In the genomic region with DNA sequence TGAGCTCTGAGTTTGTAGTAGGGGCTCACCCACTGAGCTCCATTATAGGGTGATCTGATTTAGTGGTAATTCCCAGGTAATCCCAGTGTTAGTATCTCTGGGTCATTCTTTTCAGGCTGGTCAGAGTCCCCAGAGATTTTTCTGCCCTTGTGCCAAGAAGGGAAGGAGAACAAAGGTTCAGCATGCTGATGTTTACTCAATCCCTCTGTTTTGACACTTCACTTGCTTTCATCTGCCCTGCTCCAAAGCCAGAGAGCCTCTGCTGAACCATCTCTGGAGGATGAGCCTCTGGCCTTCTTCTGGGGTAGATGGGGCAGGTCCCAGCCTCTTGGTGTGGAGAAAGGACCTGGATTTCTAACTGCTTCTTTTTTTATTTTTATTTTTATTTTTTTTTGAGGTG, we compare ENCODE assay signal across 1 cellular context.
TF ChIP-seq lines count a peak whose summit lies in the region.

No MANE protein-coding gene starts in this region.

TF ChIP-seq in HepG2, 621 proteins besides CTCF, POLR2A, EP300 and RAD21 (continued from another document and continues in another):
- no peak for TF ChIP-seq ZNF800 (CRISPR knock-in tag; IDR thresholded peaks at IDR 0.05)
- TF ChIP-seq ZNF446 (CRISPR knock-in tag; IDR thresholded peaks at IDR 0.05), result no peak
- TF ChIP-seq ZNF724P (CRISPR knock-in tag; IDR thresholded peaks at IDR 0.05; ENCODE audit: borderline replicate concordance), result 0 out of 2 replicates have a peak, but pooled peaks have one; percentile 56
- TF ChIP-seq REST (IDR thresholded peaks at IDR 0.05; ENCODE audit: borderline replicate concordance in 1 of 2, low read depth in 1 of 2, low read length in 2 of 2), result no peak
- TF ChIP-seq NFYB (CRISPR knock-in tag; IDR thresholded peaks at IDR 0.05), result no peak
- no peak; the same call in 2 of the 3 replicates for TF ChIP-seq MXI1 (IDR thresholded peaks at IDR 0.05; ENCODE audit: borderline replicate concordance, low read depth, low read length)
- TF ChIP-seq SP5 (CRISPR knock-in tag; IDR thresholded peaks at IDR 0.05; ENCODE audit: borderline replicate concordance, low read depth), result peak; percentile 84
- no peak for TF ChIP-seq RBFOX2 (IDR thresholded peaks at IDR 0.05; ENCODE audit: low read depth, low read length)
- no peak for TF ChIP-seq ZNF451 (CRISPR knock-in tag; IDR thresholded peaks at IDR 0.05)
- TF ChIP-seq SAP130 (CRISPR knock-in tag; IDR thresholded peaks at IDR 0.05; ENCODE audit: low read depth), result peak; percentile 84
- TF ChIP-seq HMGXB3 (CRISPR knock-in tag; IDR thresholded peaks at IDR 0.05; ENCODE audit: borderline replicate concordance), result 0 out of 2 replicates have a peak, but pooled peaks have one; percentile 20
- TF ChIP-seq FOXM1 (CRISPR knock-in tag; IDR thresholded peaks at IDR 0.05), result no peak
- TF ChIP-seq ZBTB43 (CRISPR knock-in tag; conservative IDR thresholded peaks at IDR 0.05), result 0 out of 2 replicates have a peak, but pooled peaks have one; percentile 30
- TF ChIP-seq DMAP1 (CRISPR knock-in tag; IDR thresholded peaks at IDR 0.05), result peak; percentile 57; the same call in 1 of the 2 replicates
- no peak for TF ChIP-seq SIN3B (IDR thresholded peaks at IDR 0.05; ENCODE audit: low read length)
- TF ChIP-seq CREM (IDR thresholded peaks at IDR 0.05), result peak; percentile 63; the same call in 1 of the 2 replicates
- no peak for TF ChIP-seq CREM (CRISPR knock-in tag; IDR thresholded peaks at IDR 0.05)
- TF ChIP-seq ZNF12 (CRISPR knock-in tag; IDR thresholded peaks at IDR 0.05), result peak; percentile 28; the same call in 1 of the 2 replicates
- no peak for TF ChIP-seq HBP1 (CRISPR knock-in tag; IDR thresholded peaks at IDR 0.05; ENCODE audit: low read depth)
- TF ChIP-seq HDAC1 (CRISPR knock-in tag; IDR thresholded peaks at IDR 0.05), result peak; percentile 76; the same call in 1 of the 2 replicates
- no peak for TF ChIP-seq YEATS4 (CRISPR knock-in tag; IDR thresholded peaks at IDR 0.05; ENCODE audit: borderline replicate concordance)
- TF ChIP-seq ZNF329 (CRISPR knock-in tag; IDR thresholded peaks at IDR 0.05; ENCODE audit: low read depth), result no peak
- 0 out of 2 replicates have a peak, but pooled peaks have one; percentile 32 for TF ChIP-seq ERF (CRISPR knock-in tag; IDR thresholded peaks at IDR 0.05)
- TF ChIP-seq, protein P1, sequence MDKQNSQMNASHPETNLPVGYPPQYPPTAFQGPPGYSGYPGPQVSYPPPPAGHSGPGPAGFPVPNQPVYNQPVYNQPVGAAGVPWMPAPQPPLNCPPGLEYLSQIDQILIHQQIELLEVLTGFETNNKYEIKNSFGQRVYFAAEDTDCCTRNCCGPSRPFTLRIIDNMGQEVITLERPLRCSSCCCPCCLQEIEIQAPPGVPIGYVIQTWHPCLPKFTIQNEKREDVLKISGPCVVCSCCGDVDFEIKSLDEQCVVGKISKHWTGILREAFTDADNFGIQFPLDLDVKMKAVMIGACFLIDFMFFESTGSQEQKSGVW (CRISPR knock-in tag; IDR thresholded peaks at IDR 0.05; ENCODE audit: borderline replicate concordance), result no peak
- no peak for TF ChIP-seq IKZF4 (CRISPR knock-in tag; IDR thresholded peaks at IDR 0.05; ENCODE audit: borderline replicate concordance, low read depth, not compliant biosample characterization)
- no peak for TF ChIP-seq KDM2A (CRISPR knock-in tag; IDR thresholded peaks at IDR 0.05; ENCODE audit: borderline replicate concordance, low read depth)
- TF ChIP-seq ASH2L (IDR thresholded peaks at IDR 0.05; ENCODE audit: insufficient read length, low read depth, low read length), result peak; percentile 39
- no peak for TF ChIP-seq ZNF691 (CRISPR knock-in tag; IDR thresholded peaks at IDR 0.05; ENCODE audit: borderline replicate concordance, low read depth)
- TF ChIP-seq SSRP1 (CRISPR knock-in tag; IDR thresholded peaks at IDR 0.05), result no peak
- TF ChIP-seq ZNF354B (CRISPR knock-in tag; IDR thresholded peaks at IDR 0.05), result no peak
- no peak for TF ChIP-seq PRMT3 (CRISPR knock-in tag; IDR thresholded peaks at IDR 0.05; ENCODE audit: borderline replicate concordance, low read depth)
- 0 out of 2 replicates have a peak, but pooled peaks have one; percentile 48 for TF ChIP-seq ZNF333 (CRISPR knock-in tag; IDR thresholded peaks at IDR 0.05; ENCODE audit: borderline replicate concordance)
- TF ChIP-seq, protein P2, sequence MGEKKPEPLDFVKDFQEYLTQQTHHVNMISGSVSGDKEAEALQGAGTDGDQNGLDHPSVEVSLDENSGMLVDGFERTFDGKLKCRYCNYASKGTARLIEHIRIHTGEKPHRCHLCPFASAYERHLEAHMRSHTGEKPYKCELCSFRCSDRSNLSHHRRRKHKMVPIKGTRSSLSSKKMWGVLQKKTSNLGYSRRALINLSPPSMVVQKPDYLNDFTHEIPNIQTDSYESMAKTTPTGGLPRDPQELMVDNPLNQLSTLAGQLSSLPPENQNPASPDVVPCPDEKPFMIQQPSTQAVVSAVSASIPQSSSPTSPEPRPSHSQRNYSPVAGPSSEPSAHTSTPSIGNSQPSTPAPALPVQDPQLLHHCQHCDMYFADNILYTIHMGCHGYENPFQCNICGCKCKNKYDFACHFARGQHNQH (CRISPR knock-in tag; IDR thresholded peaks at IDR 0.05), result no peak; the same call in 1 of the 2 replicates
- no peak for TF ChIP-seq ZNF136 (CRISPR knock-in tag; IDR thresholded peaks at IDR 0.05; ENCODE audit: low read depth)
- TF ChIP-seq, protein P3, sequence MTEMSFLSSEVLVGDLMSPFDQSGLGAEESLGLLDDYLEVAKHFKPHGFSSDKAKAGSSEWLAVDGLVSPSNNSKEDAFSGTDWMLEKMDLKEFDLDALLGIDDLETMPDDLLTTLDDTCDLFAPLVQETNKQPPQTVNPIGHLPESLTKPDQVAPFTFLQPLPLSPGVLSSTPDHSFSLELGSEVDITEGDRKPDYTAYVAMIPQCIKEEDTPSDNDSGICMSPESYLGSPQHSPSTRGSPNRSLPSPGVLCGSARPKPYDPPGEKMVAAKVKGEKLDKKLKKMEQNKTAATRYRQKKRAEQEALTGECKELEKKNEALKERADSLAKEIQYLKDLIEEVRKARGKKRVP (CRISPR knock-in tag; IDR thresholded peaks at IDR 0.05), result no peak
- no peak for TF ChIP-seq BRD4 (CRISPR knock-in tag; IDR thresholded peaks at IDR 0.05)
- no peak for TF ChIP-seq CCAR2 (optimal IDR thresholded peaks at IDR 0.05; ENCODE audit: low read depth, low read length)
- TF ChIP-seq AGO2 (optimal IDR thresholded peaks at IDR 0.05; ENCODE audit: low read depth, low read length), result no peak
- TF ChIP-seq ZNF746 (CRISPR knock-in tag; IDR thresholded peaks at IDR 0.05), result no peak
